8 cellular contexts compared by ENCODE assay signal in the genomic region with DNA sequence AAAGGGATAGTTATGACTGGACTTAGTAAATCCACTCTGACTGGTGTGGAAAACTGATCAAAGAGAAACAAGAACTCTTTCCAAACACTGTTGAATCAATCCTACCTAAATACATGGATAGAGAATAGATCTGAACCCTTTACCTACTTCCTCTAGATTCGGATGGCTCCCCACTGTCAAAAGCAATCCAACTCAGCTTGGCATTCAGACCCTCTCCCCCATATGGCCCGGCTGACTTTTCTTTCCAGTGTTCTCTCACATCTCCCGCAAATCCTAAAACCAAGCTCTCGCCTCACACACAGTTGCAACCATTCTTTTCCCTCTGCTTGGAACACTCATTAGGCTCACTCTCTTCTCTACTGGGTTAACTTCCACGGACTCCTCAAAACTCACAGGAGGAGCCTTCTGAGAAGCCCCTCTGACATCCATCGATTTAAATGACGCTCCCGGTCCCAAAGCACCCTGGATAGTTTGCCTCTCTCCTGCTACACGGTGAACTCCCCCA. TPM values are rescaled to one million over a fixed set of nuclear protein-coding genes. Genes with fewer than 3 reads are reported as not detected.
A peak's percentile ranks its signal among the peaks of the same experiment; 100 is the strongest.
DNase-seq lines count a peak whose midpoint lies in the region; ATAC-seq and TF ChIP-seq lines count a peak whose summit lies in the region.

No MANE protein-coding gene starts in this region.

- peak overlapping the region; percentile 92 for H3K4me3 ChIP-seq in iPS-15b (ENCODE audit: low read depth, low read length)
- peak overlapping the region; percentile 97 for H3K4me3 ChIP-seq in thoracic aorta

- peaks cover 14% of the 10 kb centered on the region for H3K4me1 Mint-ChIP-seq in stimulated activated naive CD8-positive, alpha-beta T cell treated with anti-CD3 and anti-CD28 coated beads, Interleukin-15, amount 100 ng/mL, for 72 hours

- H3K27me3 ChIP-seq in iPS-15b (ENCODE audit: control insufficient read depth, insufficient read depth, low read length) (peaks cover 2% of the 10 kb centered on the region), thoracic aorta (replicated peaks; ENCODE audit: insufficient read depth) (no peaks in the 10 kb centered on the region)

- peak overlapping the region; percentile 59 to 67 for H3K27ac ChIP-seq in thoracic aorta

- peaks cover 2% of the 10 kb centered on the region for H3K4me1 ChIP-seq in iPS-15b (ENCODE audit: control insufficient read depth, insufficient read depth, low read length)
- peaks cover 5 to 8% of the 10 kb centered on the region in 2 donors for H3K4me1 ChIP-seq in thoracic aorta (ENCODE audit: control insufficient read depth in 1 of 2, low read depth in 2 of 2)

- TF ChIP-seq CTCF in thoracic aorta (IDR thresholded peaks at IDR 0.05) = no peak

- H3K9me3 ChIP-seq in iPS-15b (ENCODE audit: control insufficient read depth, insufficient read depth, low read length) (no peaks in the 10 kb centered on the region), thoracic aorta (no peaks in the 10 kb centered on the region)

- no peak overlapping the region for H3K27ac Mint-ChIP-seq in stimulated activated naive CD8-positive, alpha-beta T cell treated with anti-CD3 and anti-CD28 coated beads, Interleukin-15, amount 100 ng/mL, for 72 hours

- no peak overlapping the region for H3K4me3 Mint-ChIP-seq in stimulated activated naive CD8-positive, alpha-beta T cell treated with anti-CD3 and anti-CD28 coated beads, Interleukin-15, amount 100 ng/mL, for 72 hours

- H3K9ac ChIP-seq in iPS-15b (ENCODE audit: low read depth, low read length) = peak overlapping the region; percentile 74

- DNase-seq in stimulated activated naive CD8-positive, alpha-beta T cell treated with anti-CD3 and anti-CD28 coated beads, Interleukin-15, amount 100 ng/mL, for 72 hours = no peak
- DNase-seq in stimulated activated naive CD8-positive, alpha-beta T cell treated with anti-CD3 and anti-CD28 coated beads, Interleukin-15, Interleukin-2, amounts not matched to agents 100 U/mL and 50 U/mL, for 24 hours = no peak
- no peak for DNase-seq in thoracic aorta (ENCODE audit: low spot score)
- DNase-seq in NCI-H1092 treated with DMSO at 0.1 percent for 48 hours (lab: John Stamatoyannopoulos, UW) = no peak
- DNase-seq in GM19240 (ENCODE audit: insufficient read length, low spot score) = no peak

- H3K9me3 Mint-ChIP-seq in stimulated activated naive CD8-positive, alpha-beta T cell treated with anti-CD3 and anti-CD28 coated beads, Interleukin-15, amount 100 ng/mL, for 72 hours = no peaks in the 10 kb centered on the region

- H3K27me3 Mint-ChIP-seq in stimulated activated naive CD8-positive, alpha-beta T cell treated with anti-CD3 and anti-CD28 coated beads, Interleukin-15, amount 100 ng/mL, for 72 hours = peaks cover 16% of the 10 kb centered on the region

- H3K36me3 ChIP-seq in iPS-15b (ENCODE audit: control insufficient read depth, insufficient read depth, low read length) (no peaks in the 10 kb centered on the region), thoracic aorta (no peaks in the 10 kb centered on the region)

- peak; percentile 3 for ATAC-seq in stimulated activated naive CD8-positive, alpha-beta T cell treated with anti-CD3 and anti-CD28 coated beads, Interleukin-15, amount 100 ng/mL, for 72 hours
- ATAC-seq in stimulated activated naive CD8-positive, alpha-beta T cell treated with anti-CD3 and anti-CD28 coated beads, Interleukin-15, Interleukin-2, amounts not matched to agents 100 U/mL and 50 U/mL, for 24 hours = no peak
- ATAC-seq in SK-N-SH treated with all-trans-retinoic acid at 6 μM for 48 hours (peak; percentile 38; the same call in 2 of the 3 replicates), thoracic aorta (ENCODE audit: insufficient number of reproducible peaks, low FRiP score, low read depth) (peak; percentile 53), GM19452 (IDR thresholded peaks at IDR 0.05; ENCODE audit: unreplicated experiment) (no peak)

TF ChIP-seq in SK-N-SH treated with all-trans-retinoic acid at 6 μM for 48 hours, 23 proteins besides CTCF, POLR2A, EP300 and RAD21 (continues in another document):
- no peak for TF ChIP-seq ZFP30 (CRISPR knock-in tag; IDR thresholded peaks at IDR 0.05)
- no peak for TF ChIP-seq SNAI2 (CRISPR knock-in tag; IDR thresholded peaks at IDR 0.05)
- no peak for TF ChIP-seq ZNF70 (CRISPR knock-in tag; IDR thresholded peaks at IDR 0.05)
- TF ChIP-seq TCF4 (CRISPR knock-in tag; IDR thresholded peaks at IDR 0.05; ENCODE audit: borderline replicate concordance) = no peak
- TF ChIP-seq ZNF565 (CRISPR knock-in tag; conservative IDR thresholded peaks at IDR 0.05; ENCODE audit: low read depth) = no peak
- TF ChIP-seq, protein P1, sequence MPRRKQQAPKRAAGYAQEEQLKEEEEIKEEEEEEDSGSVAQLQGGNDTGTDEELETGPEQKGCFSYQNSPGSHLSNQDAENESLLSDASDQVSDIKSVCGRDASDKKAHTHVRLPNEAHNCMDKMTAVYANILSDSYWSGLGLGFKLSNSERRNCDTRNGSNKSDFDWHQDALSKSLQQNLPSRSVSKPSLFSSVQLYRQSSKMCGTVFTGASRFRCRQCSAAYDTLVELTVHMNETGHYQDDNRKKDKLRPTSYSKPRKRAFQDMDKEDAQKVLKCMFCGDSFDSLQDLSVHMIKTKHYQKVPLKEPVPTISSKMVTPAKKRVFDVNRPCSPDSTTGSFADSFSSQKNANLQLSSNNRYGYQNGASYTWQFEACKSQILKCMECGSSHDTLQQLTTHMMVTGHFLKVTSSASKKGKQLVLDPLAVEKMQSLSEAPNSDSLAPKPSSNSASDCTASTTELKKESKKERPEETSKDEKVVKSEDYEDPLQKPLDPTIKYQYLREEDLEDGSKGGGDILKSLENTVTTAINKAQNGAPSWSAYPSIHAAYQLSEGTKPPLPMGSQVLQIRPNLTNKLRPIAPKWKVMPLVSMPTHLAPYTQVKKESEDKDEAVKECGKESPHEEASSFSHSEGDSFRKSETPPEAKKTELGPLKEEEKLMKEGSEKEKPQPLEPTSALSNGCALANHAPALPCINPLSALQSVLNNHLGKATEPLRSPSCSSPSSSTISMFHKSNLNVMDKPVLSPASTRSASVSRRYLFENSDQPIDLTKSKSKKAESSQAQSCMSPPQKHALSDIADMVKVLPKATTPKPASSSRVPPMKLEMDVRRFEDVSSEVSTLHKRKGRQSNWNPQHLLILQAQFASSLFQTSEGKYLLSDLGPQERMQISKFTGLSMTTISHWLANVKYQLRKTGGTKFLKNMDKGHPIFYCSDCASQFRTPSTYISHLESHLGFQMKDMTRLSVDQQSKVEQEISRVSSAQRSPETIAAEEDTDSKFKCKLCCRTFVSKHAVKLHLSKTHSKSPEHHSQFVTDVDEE (CRISPR knock-in tag; IDR thresholded peaks at IDR 0.05) = no peak
- no peak for TF ChIP-seq BACH2 (CRISPR knock-in tag; IDR thresholded peaks at IDR 0.05; ENCODE audit: borderline replicate concordance)
- TF ChIP-seq, protein P2, sequence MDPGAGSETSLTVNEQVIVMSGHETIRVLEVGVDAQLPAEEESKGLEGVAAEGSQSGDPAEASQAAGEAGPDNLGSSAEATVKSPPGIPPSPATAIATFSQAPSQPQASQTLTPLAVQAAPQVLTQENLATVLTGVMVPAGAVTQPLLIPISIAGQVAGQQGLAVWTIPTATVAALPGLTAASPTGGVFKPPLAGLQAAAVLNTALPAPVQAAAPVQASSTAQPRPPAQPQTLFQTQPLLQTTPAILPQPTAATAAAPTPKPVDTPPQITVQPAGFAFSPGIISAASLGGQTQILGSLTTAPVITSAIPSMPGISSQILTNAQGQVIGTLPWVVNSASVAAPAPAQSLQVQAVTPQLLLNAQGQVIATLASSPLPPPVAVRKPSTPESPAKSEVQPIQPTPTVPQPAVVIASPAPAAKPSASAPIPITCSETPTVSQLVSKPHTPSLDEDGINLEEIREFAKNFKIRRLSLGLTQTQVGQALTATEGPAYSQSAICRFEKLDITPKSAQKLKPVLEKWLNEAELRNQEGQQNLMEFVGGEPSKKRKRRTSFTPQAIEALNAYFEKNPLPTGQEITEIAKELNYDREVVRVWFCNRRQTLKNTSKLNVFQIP (CRISPR knock-in tag; IDR thresholded peaks at IDR 0.05; ENCODE audit: borderline replicate concordance, low read depth) = no peak
- TF ChIP-seq, protein P3, sequence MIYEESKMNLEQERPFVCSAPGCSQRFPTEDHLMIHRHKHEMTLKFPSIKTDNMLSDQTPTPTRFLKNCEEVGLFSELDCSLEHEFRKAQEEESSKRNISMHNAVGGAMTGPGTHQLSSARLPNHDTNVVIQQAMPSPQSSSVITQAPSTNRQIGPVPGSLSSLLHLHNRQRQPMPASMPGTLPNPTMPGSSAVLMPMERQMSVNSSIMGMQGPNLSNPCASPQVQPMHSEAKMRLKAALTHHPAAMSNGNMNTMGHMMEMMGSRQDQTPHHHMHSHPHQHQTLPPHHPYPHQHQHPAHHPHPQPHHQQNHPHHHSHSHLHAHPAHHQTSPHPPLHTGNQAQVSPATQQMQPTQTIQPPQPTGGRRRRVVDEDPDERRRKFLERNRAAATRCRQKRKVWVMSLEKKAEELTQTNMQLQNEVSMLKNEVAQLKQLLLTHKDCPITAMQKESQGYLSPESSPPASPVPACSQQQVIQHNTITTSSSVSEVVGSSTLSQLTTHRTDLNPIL (CRISPR knock-in tag; IDR thresholded peaks at IDR 0.05; ENCODE audit: low read depth) = no peak
- no peak for TF ChIP-seq RARB (CRISPR knock-in tag; IDR thresholded peaks at IDR 0.05)
- TF ChIP-seq, protein P4, sequence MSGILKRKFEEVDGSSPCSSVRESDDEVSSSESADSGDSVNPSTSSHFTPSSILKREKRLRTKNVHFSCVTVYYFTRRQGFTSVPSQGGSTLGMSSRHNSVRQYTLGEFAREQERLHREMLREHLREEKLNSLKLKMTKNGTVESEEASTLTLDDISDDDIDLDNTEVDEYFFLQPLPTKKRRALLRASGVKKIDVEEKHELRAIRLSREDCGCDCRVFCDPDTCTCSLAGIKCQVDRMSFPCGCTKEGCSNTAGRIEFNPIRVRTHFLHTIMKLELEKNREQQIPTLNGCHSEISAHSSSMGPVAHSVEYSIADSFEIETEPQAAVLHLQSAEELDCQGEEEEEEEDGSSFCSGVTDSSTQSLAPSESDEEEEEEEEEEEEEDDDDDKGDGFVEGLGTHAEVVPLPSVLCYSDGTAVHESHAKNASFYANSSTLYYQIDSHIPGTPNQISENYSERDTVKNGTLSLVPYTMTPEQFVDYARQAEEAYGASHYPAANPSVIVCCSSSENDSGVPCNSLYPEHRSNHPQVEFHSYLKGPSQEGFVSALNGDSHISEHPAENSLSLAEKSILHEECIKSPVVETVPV (CRISPR knock-in tag; IDR thresholded peaks at IDR 0.05) = no peak

RNA-seq across cellular contexts. Expression of a gene that starts 0.6 kb away (rescaled TPM):
- total RNA-seq in thoracic aorta = 10 to 100 TPM; 16.8 to 21.0 TPM

RNA-seq across cellular contexts. Expression of a gene that starts 18.0 kb away (rescaled TPM):
- 10 to 100 TPM in 1 of 2 donors, 1 to 10 TPM in 1; 1.6 to 14.0 TPM for total RNA-seq in thoracic aorta

Comparison
In these comparisons a context has a peak if more than half of its experiments do, and no peak if none do; other contexts are left out.
1. ATAC-seq: peak in stimulated activated naive CD8-positive, alpha-beta T cell treated with anti-CD3 and anti-CD28 coated beads, Interleukin-15, amount 100 ng/mL, for 72 hours (single experiment), SK-N-SH treated with all-trans-retinoic acid at 6 μM for 48 hours (single experiment) and thoracic aorta (single experiment); none in stimulated activated naive CD8-positive, alpha-beta T cell treated with anti-CD3 and anti-CD28 coated beads, Interleukin-15, Interleukin-2, amounts not matched to agents 100 U/mL and 50 U/mL, for 24 hours (single experiment) and GM19452 (single experiment).